Comparison of ENCODE assay signal across 20 cellular contexts in genomic region chr1:160062134-160062533, GRCh38. TPM values are rescaled to one million over a fixed set of nuclear protein-coding genes. Genes with fewer than 3 reads are reported as not detected.
DNase-seq lines count a peak whose midpoint lies in the region; ATAC-seq and TF ChIP-seq lines count a peak whose summit lies in the region.
"Had no signal": no experiment of that assay in that cellular context is flagged by ENCODE, and none has a peak within 500 bp of the region (broad histone marks: within the 10 kb centered on the region; RNA-seq: fewer than 3 reads in every experiment).

No MANE protein-coding gene starts in this region.

- peaks cover 0 to 62% (median 10%) of the 10 kb centered on the region in 4 donors for H3K4me1 ChIP-seq in tibial nerve
- no peaks in the 10 kb centered on the region for H3K4me1 ChIP-seq in mesenchymal stem cell (ENCODE audit: control insufficient read depth, insufficient read depth, low read depth, low read length)
- H3K4me1 ChIP-seq: uterus had no signal

- TF ChIP-seq EP300 in tibial nerve (IDR thresholded peaks at IDR 0.05): peak; percentile 8 to 65

- H3K4ac ChIP-seq in mesenchymal stem cell (ENCODE audit: low read depth in 1 of 2, low read length in 2 of 2): no peak overlapping the region

- 32 to 34% methylated on average over 7 of the region's 7 CpGs for WGBS in tibial nerve, 2 donors
- 70% methylated on average over 6 of the region's 7 CpGs for WGBS in mesenchymal stem cell

- H3K27ac ChIP-seq in layer of hippocampus (ENCODE audit: low read depth, low read length) (peak overlapping the region; percentile 98), tibial nerve (peak overlapping the region; percentile 62 to 85 (median 72)), mesenchymal stem cell (ENCODE audit: low read length, poor library complexity, severe bottlenecking) (no peak overlapping the region)
- H3K27ac ChIP-seq: C4-2B, heart left ventricle, uterus had no signal

- H3K9me3 ChIP-seq in tibial nerve (no peaks in the 10 kb centered on the region), mesenchymal stem cell (ENCODE audit: control insufficient read depth, low read length) (no peaks in the 10 kb centered on the region)
- H3K9me3 ChIP-seq: heart left ventricle, SK-N-SH, uterus had no signal

- no peak overlapping the region for H3K27ac Mint-ChIP-seq in natural killer cell treated with Interleukin-12 subunit alpha and Interleukin-12 subunit beta and Interleukin-15 and Interleukin-18, amount 100 ng/mL, for 72 hours
- H3K27ac Mint-ChIP-seq in natural killer cell: no peak overlapping the region
- H3K27ac Mint-ChIP-seq: activated CD4-positive, alpha-beta T cell treated with anti-CD3 and anti-CD28 coated beads for 36 hours; dendritic cell treated with granulocyte-macrophage colony-stimulating factor and Interleukin-4, amounts not matched to agents 40 ng/mL and 50 ng/mL, for 4 days; stimulated activated naive B cell treated with anti-CD40 and anti-IgM and Interleukin-4, amounts not matched to agents 10 μg/mL and 1 μg/mL and 100 μg/mL, for 72 hours had no signal

- no peak overlapping the region for H4K8ac ChIP-seq in mesenchymal stem cell (ENCODE audit: low read length)

- H3K4me1 Mint-ChIP-seq in natural killer cell treated with Interleukin-12 subunit alpha and Interleukin-12 subunit beta and Interleukin-15 and Interleukin-18, amount 100 ng/mL, for 72 hours (ENCODE audit: low read depth in 2 of 2): no peaks in the 10 kb centered on the region
- H3K4me1 Mint-ChIP-seq in natural killer cell: no peaks in the 10 kb centered on the region
- H3K4me1 Mint-ChIP-seq: activated CD4-positive, alpha-beta T cell treated with anti-CD3 and anti-CD28 coated beads for 36 hours; stimulated activated naive B cell treated with anti-CD40 and anti-IgM and Interleukin-4, amounts not matched to agents 10 μg/mL and 1 μg/mL and 100 μg/mL, for 72 hours had no signal

- H3K27me3 Mint-ChIP-seq in natural killer cell treated with Interleukin-12 subunit alpha and Interleukin-12 subunit beta and Interleukin-15 and Interleukin-18, amount 100 ng/mL, for 72 hours: peaks cover 21 to 34% of the 10 kb centered on the region in 2 donors
- H3K27me3 Mint-ChIP-seq in natural killer cell (ENCODE audit: low read depth in 2 of 2): peaks cover 17 to 18% of the 10 kb centered on the region in 2 donors
- H3K27me3 Mint-ChIP-seq: activated CD4-positive, alpha-beta T cell treated with anti-CD3 and anti-CD28 coated beads for 36 hours had no signal

- ATAC-seq in natural killer cell treated with Interleukin-12 subunit alpha and Interleukin-12 subunit beta and Interleukin-15 and Interleukin-18, amount 100 ng/mL, for 72 hours: no peak
- no peak for ATAC-seq in natural killer cell
- ATAC-seq: activated CD4-positive, alpha-beta T cell treated with anti-CD3 and anti-CD28 coated beads for 36 hours; stimulated activated naive B cell treated with anti-CD40 and anti-IgM and Interleukin-4, amounts not matched to agents 10 μg/mL and 1 μg/mL and 100 μg/mL, for 72 hours had no signal

- no peak overlapping the region for H3K9ac ChIP-seq in mesenchymal stem cell (ENCODE audit: low read length)
- H3K9ac ChIP-seq: SK-N-SH had no signal

- no peak overlapping the region for H3K23ac ChIP-seq in mesenchymal stem cell (ENCODE audit: low read length in 2 of 2)

- H3K27me3 ChIP-seq in layer of hippocampus (ENCODE audit: control insufficient read depth, insufficient read depth, low read length) (no peaks in the 10 kb centered on the region), tibial nerve (no peaks in the 10 kb centered on the region), mesenchymal stem cell (ENCODE audit: control insufficient read depth in 1 of 2, insufficient read depth in 1 of 2, low read length in 2 of 2) (peaks cover 75 to 90% of the 10 kb centered on the region in 2 experiments)
- H3K27me3 ChIP-seq: uterus had no signal

- no peaks in the 10 kb centered on the region for H3K36me3 Mint-ChIP-seq in natural killer cell treated with Interleukin-12 subunit alpha and Interleukin-12 subunit beta and Interleukin-15 and Interleukin-18, amount 100 ng/mL, for 72 hours
- no peaks in the 10 kb centered on the region for H3K36me3 Mint-ChIP-seq in natural killer cell
- H3K36me3 Mint-ChIP-seq: stimulated activated naive B cell treated with anti-CD40 and anti-IgM and Interleukin-4, amounts not matched to agents 10 μg/mL and 1 μg/mL and 100 μg/mL, for 72 hours had no signal

- no peak overlapping the region for H2BK5ac ChIP-seq in mesenchymal stem cell (ENCODE audit: low read depth, low read length, poor library complexity, severe bottlenecking)

- no peak overlapping the region for H3K4me3 Mint-ChIP-seq in natural killer cell treated with Interleukin-12 subunit alpha and Interleukin-12 subunit beta and Interleukin-15 and Interleukin-18, amount 100 ng/mL, for 72 hours
- H3K4me3 Mint-ChIP-seq in natural killer cell: no peak overlapping the region
- H3K4me3 Mint-ChIP-seq: activated CD4-positive, alpha-beta T cell treated with anti-CD3 and anti-CD28 coated beads for 36 hours; dendritic cell treated with granulocyte-macrophage colony-stimulating factor and Interleukin-4, amounts not matched to agents 40 ng/mL and 50 ng/mL, for 4 days; stimulated activated naive B cell treated with anti-CD40 and anti-IgM and Interleukin-4, amounts not matched to agents 10 μg/mL and 1 μg/mL and 100 μg/mL, for 72 hours had no signal

- H3K4me3 ChIP-seq in tibial nerve (no peak overlapping the region), mesenchymal stem cell (ENCODE audit: insufficient read depth in 1 of 2, low read depth in 1 of 2, low read length in 2 of 2) (no peak overlapping the region)
- H3K4me3 ChIP-seq: heart left ventricle, uterus had no signal

- TF ChIP-seq POLR2A in tibial nerve (IDR thresholded peaks at IDR 0.05): no peak

- H3K18ac ChIP-seq in mesenchymal stem cell (ENCODE audit: low read depth in 1 of 2, low read length in 2 of 2): no peak overlapping the region

- TF ChIP-seq CTCF in natural killer cell (IDR thresholded peaks at IDR 0.05) (no peak), tibial nerve (IDR thresholded peaks at IDR 0.05) (no peak)

- H3K9me3 Mint-ChIP-seq in natural killer cell treated with Interleukin-12 subunit alpha and Interleukin-12 subunit beta and Interleukin-15 and Interleukin-18, amount 100 ng/mL, for 72 hours: no peaks in the 10 kb centered on the region
- H3K9me3 Mint-ChIP-seq in natural killer cell: no peaks in the 10 kb centered on the region
- H3K9me3 Mint-ChIP-seq: dendritic cell treated with granulocyte-macrophage colony-stimulating factor and Interleukin-4, amounts not matched to agents 40 ng/mL and 50 ng/mL, for 4 days; stimulated activated naive B cell treated with anti-CD40 and anti-IgM and Interleukin-4, amounts not matched to agents 10 μg/mL and 1 μg/mL and 100 μg/mL, for 72 hours had no signal

- H2AFZ ChIP-seq in mesenchymal stem cell (ENCODE audit: low read depth, low read length): no peak overlapping the region

- H3K14ac ChIP-seq in mesenchymal stem cell (ENCODE audit: low read length in 2 of 2): no peak overlapping the region

- no peaks in the 10 kb centered on the region for H3K79me1 ChIP-seq in mesenchymal stem cell (replicated peaks; ENCODE audit: low read length, poor library complexity, severe bottlenecking)

- H3K4me2 ChIP-seq in mesenchymal stem cell (ENCODE audit: low read length, poor library complexity, severe bottlenecking): no peak overlapping the region
- H3K4me2 ChIP-seq: SK-N-SH had no signal

- H3K36me3 ChIP-seq in tibial nerve: no peaks in the 10 kb centered on the region
- H3K36me3 ChIP-seq in mesenchymal stem cell (ENCODE audit: control insufficient read depth in 1 of 2, insufficient read depth in 2 of 2, low read depth in 1 of 2, low read length in 2 of 2): no peaks in the 10 kb centered on the region
- H3K36me3 ChIP-seq: heart left ventricle, uterus had no signal

- peak; percentile 51 for DNase-seq in natural killer cell treated with Interleukin-12 subunit alpha and Interleukin-12 subunit beta and Interleukin-15 and Interleukin-18, amount 100 ng/mL, for 72 hours (ENCODE audit: low spot score)
- no peak for DNase-seq in natural killer cell
- DNase-seq in tibial nerve (ENCODE audit: low spot score in 2 of 2): peak in 1 of 2 donors; percentile 23
- no peak for DNase-seq in NCI-H69 (lab: John Stamatoyannopoulos, UW)
- DNase-seq in mesenchymal stem cell: no peak
- DNase-seq: activated CD4-positive, alpha-beta T cell treated with anti-CD3 and anti-CD28 coated beads for 36 hours; activated gamma-delta T cell treated with Interleukin-2 at 50 U/mL for 16 hours; erythroblast; heart left ventricle; Kasumi-1; NCI-H748 treated with DMSO at 0.1 percent for 48 hours; SK-N-SH; stimulated activated naive B cell treated with anti-CD40 and anti-IgM and Interleukin-4, amounts not matched to agents 10 μg/mL and 1 μg/mL and 100 μg/mL, for 72 hours; uterus had no signal

- intact Hi-C loops in natural killer cell (cut with micrococcal nuclease): no loop called here

- no peak overlapping the region for H2BK12ac ChIP-seq in mesenchymal stem cell (ENCODE audit: low read length in 2 of 2)

- no peak overlapping the region for H2AK5ac ChIP-seq in mesenchymal stem cell (ENCODE audit: low read length, severe bottlenecking)

- H2BK15ac ChIP-seq in mesenchymal stem cell (ENCODE audit: low read depth, poor library complexity, severe bottlenecking): no peak overlapping the region

- H4K91ac ChIP-seq in mesenchymal stem cell (ENCODE audit: low read length): no peak overlapping the region

- no peak overlapping the region for H2BK120ac ChIP-seq in mesenchymal stem cell (ENCODE audit: low read depth, low read length)

RNA-seq across cellular contexts. Expression of gene KCNJ10, which starts 7.8 kb away (rescaled TPM):
- total RNA-seq in natural killer cell treated with Interleukin-12 subunit alpha and Interleukin-12 subunit beta and Interleukin-15 and Interleukin-18, amount 100 ng/mL, for 72 hours: under 1 TPM in 1 of 2 donors, not detected in 1; 0.50 TPM
- total RNA-seq in natural killer cell: not detected
- total RNA-seq in tibial nerve: 10 to 100 TPM in 1 of 4 donors, 1 to 10 TPM in 3; 6.5 to 13.5 (median 8.8) TPM
- polyA plus RNA-seq in mesenchymal stem cell (2013, experiment 1 of 2): not detected
- polyA plus RNA-seq in mesenchymal stem cell (2013, experiment 2 of 2): not detected
- polyA plus RNA-seq: SK-N-SH had no signal

RNA-seq across cellular contexts. Expression of gene KCNJ9, which starts 19.2 kb away (rescaled TPM):
- total RNA-seq in natural killer cell treated with Interleukin-12 subunit alpha and Interleukin-12 subunit beta and Interleukin-15 and Interleukin-18, amount 100 ng/mL, for 72 hours: not detected
- total RNA-seq in natural killer cell: not detected
- total RNA-seq in tibial nerve: under 1 TPM in 1 of 4 donors, not detected in 3; 0.60 TPM
- not detected for polyA plus RNA-seq in mesenchymal stem cell (2013, experiment 1 of 2)
- not detected for polyA plus RNA-seq in mesenchymal stem cell (2013, experiment 2 of 2)
- total RNA-seq: astrocyte, kidney epithelial cell, posterior vena cava had no signal

RNA-seq across cellular contexts. Expression of gene PIGM, which starts 30.3 kb away (rescaled TPM):
- total RNA-seq in natural killer cell treated with Interleukin-12 subunit alpha and Interleukin-12 subunit beta and Interleukin-15 and Interleukin-18, amount 100 ng/mL, for 72 hours: 1 to 10 TPM; 4.9 to 5.6 TPM
- total RNA-seq in natural killer cell (1 to 10 TPM; 3.8 to 5.1 (median 3.9) TPM), tibial nerve (1 to 10 TPM; 3.0 to 7.0 (median 4.3) TPM)
- polyA plus RNA-seq in mesenchymal stem cell (2013, experiment 1 of 2): 6.0 TPM
- polyA plus RNA-seq in mesenchymal stem cell (2013, experiment 2 of 2): 6.0 TPM

RNA-seq across cellular contexts. Expression of gene IGSF8, which starts 36.3 kb away (rescaled TPM):
- 10 to 100 TPM; 20.6 to 25.8 TPM for total RNA-seq in natural killer cell treated with Interleukin-12 subunit alpha and Interleukin-12 subunit beta and Interleukin-15 and Interleukin-18, amount 100 ng/mL, for 72 hours
- 10 to 100 TPM; 26.3 to 35.3 (median 32.1) TPM for total RNA-seq in natural killer cell
- 10 to 100 TPM; 42.6 to 73.9 (median 50.7) TPM for total RNA-seq in tibial nerve
- polyA plus RNA-seq in mesenchymal stem cell (2013, experiment 1 of 2): 10.7 TPM
- polyA plus RNA-seq in mesenchymal stem cell (2013, experiment 2 of 2): 10.8 TPM

RNA-seq across cellular contexts. Expression of gene ATP1A2, which starts 53.4 kb away (rescaled TPM):
- not detected for total RNA-seq in natural killer cell treated with Interleukin-12 subunit alpha and Interleukin-12 subunit beta and Interleukin-15 and Interleukin-18, amount 100 ng/mL, for 72 hours
- total RNA-seq in natural killer cell (not detected), tibial nerve (100 to 1,000 TPM; 173 to 211 (median 201) TPM)
- 0.07 TPM for polyA plus RNA-seq in mesenchymal stem cell (2013, experiment 1 of 2)
- 0.05 TPM for polyA plus RNA-seq in mesenchymal stem cell (2013, experiment 2 of 2)
- total RNA-seq: activated CD4-positive, alpha-beta T cell treated with anti-CD3 and anti-CD28 coated beads for 36 hours had no signal

Comparison
In these comparisons a context has a peak if more than half of its experiments do, and no peak if none do; other contexts are left out.
1. RNA of gene KCNJ10, which starts 7.8 kb away (total RNA-seq): 6.5 to 13.5 TPM in tibial nerve; 0.50 TPM in natural killer cell treated with Interleukin-12 subunit alpha and Interleukin-12 subunit beta and Interleukin-15 and Interleukin-18, amount 100 ng/mL, for 72 hours and not detected in natural killer cell; every median in the first group is over 4 times any median in the second.